Comparison of ENCODE assay signal across 32 cellular contexts in the genomic region with DNA sequence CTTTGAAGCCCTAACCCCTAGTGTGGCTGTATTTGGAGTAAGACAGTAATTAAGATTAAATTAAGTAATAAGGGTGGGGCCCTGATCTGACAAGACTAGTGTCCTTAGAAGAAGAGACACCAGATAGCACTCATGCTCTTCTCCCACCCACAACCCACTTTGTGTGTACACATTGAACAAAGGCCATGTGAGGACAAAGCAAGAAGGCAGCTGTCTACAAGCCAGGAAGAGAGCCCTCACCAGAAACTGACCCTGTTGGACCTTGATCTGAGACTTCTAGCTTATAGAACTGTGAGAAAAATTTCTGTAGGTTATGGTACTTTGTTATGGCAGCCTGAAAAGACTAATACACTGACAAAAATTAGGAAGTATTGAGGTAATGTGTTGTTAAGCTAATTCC. TPM values are rescaled to one million over a fixed set of nuclear protein-coding genes. Genes with fewer than 3 reads are reported as not detected.
DNase-seq lines count a peak whose midpoint lies in the region; ATAC-seq, FAIRE-seq and TF ChIP-seq lines count a peak whose summit lies in the region.
"Had no signal": no experiment of that assay in that cellular context is flagged by ENCODE, and none has a peak within 500 bp of the region (broad histone marks: within the 10 kb centered on the region; RNA-seq: fewer than 3 reads in every experiment).

No MANE protein-coding gene starts in this region.

- TF ChIP-seq EP300 in HepG2 (IDR thresholded peaks at IDR 0.05; ENCODE audit: low read depth in 2 of 2, low read length in 2 of 2): no peak
- no peak for TF ChIP-seq EP300 in HepG2 (CRISPR knock-in tag; IDR thresholded peaks at IDR 0.05; ENCODE audit: borderline replicate concordance)

- H3K9me3 ChIP-seq in HepG2 (ENCODE audit: low read length): no peaks in the 10 kb centered on the region
- H3K9me3 ChIP-seq in right lobe of liver: no peaks in the 10 kb centered on the region
- H3K9me3 ChIP-seq: A549, BE2C, Caco-2 had no signal

- no peaks in the 10 kb centered on the region for H3K4me1 Mint-ChIP-seq in activated CD4-positive, alpha-beta T cell treated with anti-CD3 and anti-CD28 coated beads, Interleukin-2, amount 10 ng/mL, durations not matched to agents 24 days and 14 days
- no peaks in the 10 kb centered on the region for H3K4me1 Mint-ChIP-seq in activated CD4-positive, alpha-beta T cell treated with anti-CD3 and anti-CD28 coated beads for 36 hours
- H3K4me1 Mint-ChIP-seq: B cell; CD4-positive, alpha-beta memory T cell; CD4-positive, CD25-positive, alpha-beta regulatory T cell; CD8-positive, alpha-beta memory T cell had no signal

- H3K4me3 ChIP-seq in HepG2 (replicated peaks in 1 of 3; ENCODE audit: insufficient read depth in 1 of 3, low read depth in 2 of 3, low read length in 3 of 3) (no peak overlapping the region), right lobe of liver (no peak overlapping the region)
- H3K4me3 ChIP-seq: A549; BLaER1; BLaER1 treated with 17β-estradiol and CSF1 and Interleukin-3, amounts not matched to agents 10 nM and 100 nM had no signal

- H3K27ac Mint-ChIP-seq in activated CD4-positive, alpha-beta T cell treated with anti-CD3 and anti-CD28 coated beads, Interleukin-2, amount 10 ng/mL, durations not matched to agents 24 days and 14 days: no peak overlapping the region
- H3K27ac Mint-ChIP-seq in activated CD4-positive, alpha-beta T cell treated with anti-CD3 and anti-CD28 coated beads for 36 hours: no peak overlapping the region
- H3K27ac Mint-ChIP-seq: B cell; CD14-positive monocyte; CD4-positive, alpha-beta memory T cell; CD4-positive, alpha-beta T cell; CD8-positive, alpha-beta memory T cell; CD8-positive, alpha-beta T cell had no signal

- H2AFZ ChIP-seq in HepG2 (ENCODE audit: low read length): no peak overlapping the region

- H3K36me3 Mint-ChIP-seq in activated CD4-positive, alpha-beta T cell treated with anti-CD3 and anti-CD28 coated beads, Interleukin-2, amount 10 ng/mL, durations not matched to agents 24 days and 14 days (ENCODE audit: low read depth): peaks cover 18% of the 10 kb centered on the region
- H3K36me3 Mint-ChIP-seq in activated CD4-positive, alpha-beta T cell treated with anti-CD3 and anti-CD28 coated beads for 36 hours (ENCODE audit: low read depth): peaks cover 21% of the 10 kb centered on the region

- H3K36me3 ChIP-seq in HepG2 (replicated peaks in 1 of 2; ENCODE audit: control insufficient read depth in 1 of 2, insufficient read depth in 2 of 2, low read length in 2 of 2) (no peaks in the 10 kb centered on the region), right lobe of liver (no peaks in the 10 kb centered on the region)
- H3K36me3 ChIP-seq: BE2C, BLaER1 had no signal

- no peak overlapping the region for H3K4me2 ChIP-seq in HepG2 (ENCODE audit: low read depth, low read length)
- H3K4me2 ChIP-seq: A549; BLaER1; BLaER1 treated with 17β-estradiol and CSF1 and Interleukin-3, amounts not matched to agents 10 nM and 100 nM had no signal

- no peaks in the 10 kb centered on the region for H3K27me3 Mint-ChIP-seq in activated CD4-positive, alpha-beta T cell treated with anti-CD3 and anti-CD28 coated beads, Interleukin-2, amount 10 ng/mL, durations not matched to agents 24 days and 14 days
- no peaks in the 10 kb centered on the region for H3K27me3 Mint-ChIP-seq in activated CD4-positive, alpha-beta T cell treated with anti-CD3 and anti-CD28 coated beads for 36 hours
- H3K27me3 Mint-ChIP-seq: B cell; CD4-positive, alpha-beta memory T cell; CD4-positive, alpha-beta T cell; CD4-positive, CD25-positive, alpha-beta regulatory T cell; CD8-positive, alpha-beta memory T cell had no signal

- H3K9me3 Mint-ChIP-seq in activated CD4-positive, alpha-beta T cell treated with anti-CD3 and anti-CD28 coated beads, Interleukin-2, amount 10 ng/mL, durations not matched to agents 24 days and 14 days: no peaks in the 10 kb centered on the region
- H3K9me3 Mint-ChIP-seq in activated CD4-positive, alpha-beta T cell treated with anti-CD3 and anti-CD28 coated beads for 36 hours (ENCODE audit: low read depth): no peaks in the 10 kb centered on the region
- H3K9me3 Mint-ChIP-seq: CD4-positive, alpha-beta memory T cell; CD4-positive, alpha-beta T cell; CD4-positive, CD25-positive, alpha-beta regulatory T cell; CD8-positive, alpha-beta memory T cell; CD8-positive, alpha-beta T cell had no signal

- no peak for ATAC-seq in activated CD4-positive, alpha-beta T cell treated with anti-CD3 and anti-CD28 coated beads for 36 hours
- ATAC-seq in HepG2 (no peak), right lobe of liver (no peak)
- ATAC-seq: A549; CD8-positive, alpha-beta T cell had no signal

- no peak overlapping the region for H3K4me3 Mint-ChIP-seq in activated CD4-positive, alpha-beta T cell treated with anti-CD3 and anti-CD28 coated beads, Interleukin-2, amount 10 ng/mL, durations not matched to agents 24 days and 14 days
- no peak overlapping the region for H3K4me3 Mint-ChIP-seq in activated CD4-positive, alpha-beta T cell treated with anti-CD3 and anti-CD28 coated beads for 36 hours
- H3K4me3 Mint-ChIP-seq: B cell; CD14-positive monocyte; CD4-positive, alpha-beta memory T cell; CD4-positive, alpha-beta T cell; CD4-positive, CD25-positive, alpha-beta regulatory T cell; CD8-positive, alpha-beta memory T cell; CD8-positive, alpha-beta T cell had no signal

- TF ChIP-seq CTCF in HepG2 (CRISPR knock-in tag; IDR thresholded peaks at IDR 0.05): no peak
- no peak for TF ChIP-seq CTCF in right lobe of liver (IDR thresholded peaks at IDR 0.05)

- no peak for FAIRE-seq in HepG2 (lab: Jason Lieb, UNC)
- FAIRE-seq: A549, D721Med had no signal

- intact Hi-C loops in activated CD4-positive, alpha-beta T cell treated with anti-CD3 and anti-CD28 coated beads, Interleukin-2, amount 10 ng/mL, durations not matched to agents 24 days and 14 days (cut with micrococcal nuclease): no loop called here
- intact Hi-C loops in activated CD4-positive, alpha-beta T cell treated with anti-CD3 and anti-CD28 coated beads for 36 hours (cut with DNase I, micrococcal nuclease): no loop called here
- intact Hi-C loops in HepG2 (cut with micrococcal nuclease; ENCODE audit: unreplicated experiment): no loop called here
- intact Hi-C loops in right lobe of liver (cut with DNase I): no loop called here

- H3K27ac ChIP-seq in HepG2 (ENCODE audit: extremely low read length, insufficient read depth, low read length) (no peak overlapping the region), right lobe of liver (no peak overlapping the region)
- H3K27ac ChIP-seq: 22Rv1; A549; BLaER1; BLaER1 treated with 17β-estradiol and CSF1 and Interleukin-3, amounts not matched to agents 10 nM and 100 nM; C4-2B had no signal

- POLR2A ChIA-PET in activated CD4-positive, alpha-beta T cell treated with anti-CD3 and anti-CD28 coated beads for 36 hours (lab: Charles Lee): no interaction called here
- POLR2A ChIA-PET in HepG2 (lab: Yijun Ruan, JAX): no interaction called here

- H3K4me1 ChIP-seq in HepG2 (ENCODE audit: insufficient read depth, low read length) (peaks cover 7% of the 10 kb centered on the region; the same call in 1 of the 2 replicates), right lobe of liver (no peaks in the 10 kb centered on the region)
- H3K4me1 ChIP-seq: A549, BE2C, BLaER1, Caco-2 had no signal

- H3K9ac ChIP-seq in HepG2 (ENCODE audit: insufficient read depth, low read depth, low read length): no peak overlapping the region
- H3K9ac ChIP-seq: BLaER1; BLaER1 treated with 17β-estradiol and CSF1 and Interleukin-3, amounts not matched to agents 10 nM and 100 nM had no signal

- in situ Hi-C loops in HepG2 (cut with HindIII; ENCODE audit: extremely low pct_ligation_motif_present, low pct_unique_long_range_greater_than_20kb): no loop called here

- H3K79me2 ChIP-seq in HepG2 (ENCODE audit: insufficient read depth, low read length): no peaks in the 10 kb centered on the region

- H4K20me1 ChIP-seq in HepG2 (ENCODE audit: insufficient read depth, low read length): no peaks in the 10 kb centered on the region
- H4K20me1 ChIP-seq: BLaER1; BLaER1 treated with 17β-estradiol and CSF1 and Interleukin-3, amounts not matched to agents 10 nM and 100 nM had no signal

- no peak for TF ChIP-seq RAD21 in HepG2 (CRISPR knock-in tag; IDR thresholded peaks at IDR 0.05)

- TF ChIP-seq POLR2A in HepG2 (IDR thresholded peaks at IDR 0.05; ENCODE audit: insufficient read depth in 1 of 2, low read depth in 2 of 2, low read length in 2 of 2): no peak
- no peak for TF ChIP-seq POLR2A in right lobe of liver (IDR thresholded peaks at IDR 0.05)

- peak; percentile 33 for DNase-seq in activated CD4-positive, alpha-beta T cell treated with anti-CD3 and anti-CD28 coated beads, Interleukin-2, amount 10 ng/mL, durations not matched to agents 24 days and 14 days
- no peak for DNase-seq in activated CD4-positive, alpha-beta T cell treated with anti-CD3 and anti-CD28 coated beads for 36 hours
- DNase-seq in HepG2 (ENCODE audit: low spot score): no peak
- DNase-seq in right lobe of liver: no peak
- DNase-seq: 8988T; ACHN; AML-193; BE2C; C1 segment of cervical spinal cord; Caco-2; Calu3; CD4-positive, alpha-beta memory T cell; CD4-positive, alpha-beta T cell; CD4-positive, CD25-positive, alpha-beta regulatory T cell; CD8-positive, alpha-beta memory T cell; CD8-positive, alpha-beta T cell; COR-L47; DMS 273 treated with DMSO at 0.1 percent for 48 hours; DMS153; DMS53; DMS79; DMS79 treated with DMSO at 0.1 percent for 48 hours; DND-41; EL had no signal

- BruUV-seq in HepG2 (replicated peaks; lab: Mats Ljungman, UMichigan): no TSS peak

- no peaks in the 10 kb centered on the region for H3K27me3 ChIP-seq in HepG2 (ENCODE audit: control insufficient read depth in 1 of 2, insufficient read depth in 2 of 2, low read length in 2 of 2)
- no peaks in the 10 kb centered on the region for H3K27me3 ChIP-seq in right lobe of liver
- H3K27me3 ChIP-seq: BE2C; BLaER1; BLaER1 treated with 17β-estradiol and CSF1 and Interleukin-3, amounts not matched to agents 10 nM and 100 nM had no signal

- CTCF ChIA-PET in activated CD4-positive, alpha-beta T cell treated with anti-CD3 and anti-CD28 coated beads for 36 hours (lab: Charles Lee): no interaction called here
- CTCF ChIA-PET in HepG2 (lab: Yijun Ruan, JAX; ENCODE audit: low intra/inter-chr PET ratio, low total read pairs): no interaction called here

RNA-seq across cellular contexts. Expression of a gene that starts 59.8 kb away (rescaled TPM):
- total RNA-seq in activated CD4-positive, alpha-beta T cell treated with anti-CD3 and anti-CD28 coated beads, Interleukin-2, amount 10 ng/mL, durations not matched to agents 24 days and 14 days: 9.1 and 9.3 TPM in 2 replicates
- total RNA-seq in activated CD4-positive, alpha-beta T cell treated with anti-CD3 and anti-CD28 coated beads for 36 hours: 10 to 100 TPM; 11.5 to 11.9 TPM
- total RNA-seq in HepG2 (2016; rRNA removed; fragmentation: Illumina TruSeq; extraction: Trizol) (9.2 and 9.7 TPM in 2 replicates), right lobe of liver (10 to 100 TPM in 3 of 6 experiments, 1 to 10 TPM in 3; 6.3 to 15.2 (median 9.3) TPM)
- total RNA-seq in HepG2 (2016; cell fraction: cytosol; rRNA removed; fragmentation: Illumina TruSeq; extraction: Trizol; ENCODE audit: low read depth): 11.3 and 12.0 TPM in 2 replicates
- 8.9 and 9.0 TPM in 2 replicates for total RNA-seq in HepG2 (2016; cell fraction: insoluble cytoplasmic fraction; rRNA removed; fragmentation: Illumina TruSeq; extraction: Trizol)
- total RNA-seq in HepG2 (2016; cell fraction: membrane; rRNA removed; fragmentation: Illumina TruSeq; extraction: Trizol): 11.4 and 13.4 TPM in 2 replicates
- total RNA-seq in HepG2 (2016; cell fraction: nucleus; rRNA removed; fragmentation: Illumina TruSeq; extraction: Trizol): 9.7 and 11.2 TPM in 2 replicates
- polyA plus RNA-seq in HepG2 (2011; rRNA removed): 2.9 and 3.0 TPM in 2 replicates
- polyA plus RNA-seq in HepG2 (2011; cell fraction: cytosol; rRNA removed): 1.4 and 2.1 TPM in 2 replicates
- polyA plus RNA-seq in HepG2 (2011; cell fraction: nucleus; rRNA removed): 2.9 and 3.1 TPM in 2 replicates
- polyA plus RNA-seq in HepG2 (2012): 3.4 and 3.8 TPM in 2 replicates
- 1.1 and 2.3 TPM in 2 replicates for polyA plus RNA-seq in HepG2 (2016; cell fraction: cytosol; fragmentation: Illumina TruSeq; extraction: Trizol; ENCODE audit: low read depth)
- polyA plus RNA-seq in HepG2 (2016; cell fraction: insoluble cytoplasmic fraction; fragmentation: Illumina TruSeq; extraction: Trizol; ENCODE audit: low read depth): 5.2 and 5.9 TPM in 2 replicates
- 2.8 and 3.9 TPM in 2 replicates for polyA plus RNA-seq in HepG2 (2016; cell fraction: membrane; fragmentation: Illumina TruSeq; extraction: Trizol; ENCODE audit: low read depth)
- polyA plus RNA-seq in HepG2 (2016; cell fraction: nucleus; fragmentation: Illumina TruSeq; extraction: Trizol; ENCODE audit: insufficient read depth, low read depth): 5.8 TPM in 2 replicates
- 2.7 and 4.3 TPM in 2 replicates for polyA minus RNA-seq in HepG2 (2011; rRNA and poly(A)+ RNA removed; ENCODE audit: low replicate concordance)
- polyA minus RNA-seq in HepG2 (2011; cell fraction: cytosol; rRNA and poly(A)+ RNA removed): 2.9 and 4.4 TPM in 2 replicates
- polyA minus RNA-seq in HepG2 (2011; cell fraction: nucleus; rRNA and poly(A)+ RNA removed): 16.7 and 17.5 TPM in 2 replicates
